In genomic region chr1:200890818-200891773, GRCh38 we compare ENCODE assay signal across 8 cellular contexts. TPM values are rescaled to one million over a fixed set of nuclear protein-coding genes. Genes with fewer than 3 reads are reported as not detected.
A peak's percentile ranks its signal among the peaks of the same experiment; 100 is the strongest.
DNase-seq lines count a peak whose midpoint lies in the region; ATAC-seq and TF ChIP-seq lines count a peak whose summit lies in the region.

No MANE protein-coding gene starts in this region.

- H3K4me1 Mint-ChIP-seq in activated T-cell treated with anti-CD3 and anti-CD28 coated beads, Interleukin-2, amount 50 U/mL, for 72 hours (ENCODE audit: low read depth): peaks cover 47% of the 10 kb centered on the region

- H3K4me3 Mint-ChIP-seq in activated T-cell treated with anti-CD3 and anti-CD28 coated beads, Interleukin-2, amount 50 U/mL, for 72 hours: peak overlapping the region; percentile 27 to 29

- peaks cover 0 to 72% (median 45%) of the 10 kb centered on the region in 7 donors for H3K27me3 ChIP-seq in heart right ventricle
- peaks cover 0 to 32% (median 19%) of the 10 kb centered on the region in 3 donors for H3K27me3 ChIP-seq in psoas muscle (ENCODE audit: insufficient read depth in 3 of 3, low read length in 2 of 3)

- TF ChIP-seq CTCF in LNCaP clone FGC (IDR thresholded peaks at IDR 0.05; ENCODE audit: control insufficient read depth, extremely low read depth, insufficient read depth) (peak; percentile 40), heart right ventricle (IDR thresholded peaks at IDR 0.05) (peak in 5 of 9 donors; percentile 12 to 39 (median 31)), psoas muscle (IDR thresholded peaks at IDR 0.05) (no peak)

- peaks cover 84% of the 10 kb centered on the region for H3K27me3 Mint-ChIP-seq in activated T-cell treated with anti-CD3 and anti-CD28 coated beads, Interleukin-2, amount 50 U/mL, for 72 hours (ENCODE audit: low read depth)

- H3K9me3 ChIP-seq in heart right ventricle (no peaks in the 10 kb centered on the region), psoas muscle (no peaks in the 10 kb centered on the region)

- H3K36me3 Mint-ChIP-seq in activated T-cell treated with anti-CD3 and anti-CD28 coated beads, Interleukin-2, amount 50 U/mL, for 72 hours (ENCODE audit: insufficient read depth in 2 of 2): no peaks in the 10 kb centered on the region

- H3K4me3 ChIP-seq in LNCaP clone FGC (ENCODE audit: low read depth, low read length) (peak overlapping the region; percentile 40), heart right ventricle (peak overlapping the region; percentile 1 to 59 (median 50)), psoas muscle (peak overlapping the region; percentile 58)

- H3K27ac ChIP-seq in heart right ventricle (peak overlapping the region in 1 of 10 donors; percentile 8), psoas muscle (no peak overlapping the region)

- DNase-seq in Right ventricle myocardium inferior (ENCODE audit: missing footprints): peak; percentile 79
- DNase-seq in cardiac septum (ENCODE audit: low spot score): no peak
- no peak for DNase-seq in LNCaP clone FGC (ENCODE audit: low read depth)
- no peak for DNase-seq in activated T-cell treated with anti-CD3 and anti-CD28 coated beads, Interleukin-2, amount 50 U/mL, for 72 hours
- DNase-seq in heart right ventricle: peak in 1 of 2 donors; percentile 11
- no peak for DNase-seq in psoas muscle

- 2 to 3% methylated on average over 71 to 72 of the region's 72 CpGs for WGBS in heart right ventricle, 2 donors
- 2 to 3% (median 3%) methylated on average over 60 to 72 of the region's 72 CpGs for WGBS in psoas muscle, 3 donors

- H3K36me3 ChIP-seq in heart right ventricle (no peaks in the 10 kb centered on the region), psoas muscle (ENCODE audit: insufficient read depth in 1 of 2, low read depth in 1 of 2) (no peaks in the 10 kb centered on the region)

- ATAC-seq in Right ventricle myocardium inferior (peak; percentile 36), heart right ventricle (peak; percentile 21 to 54 (median 39)), psoas muscle (peak; percentile 40 to 54 (median 53)), GM18868 (IDR thresholded peaks at IDR 0.05; ENCODE audit: unreplicated experiment) (no peak), HG03432 (IDR thresholded peaks at IDR 0.05; ENCODE audit: unreplicated experiment) (no peak)
- ATAC-seq in activated T-cell treated with anti-CD3 and anti-CD28 coated beads, Interleukin-2, amount 50 U/mL, for 72 hours (replicated peaks in 1 of 2): no peak

- H3K4me1 ChIP-seq in heart right ventricle (peaks cover 4 to 35% (median 13%) of the 10 kb centered on the region in 9 donors), psoas muscle (peaks cover 11% of the 10 kb centered on the region)

- H3K9me3 Mint-ChIP-seq in activated T-cell treated with anti-CD3 and anti-CD28 coated beads, Interleukin-2, amount 50 U/mL, for 72 hours: no peaks in the 10 kb centered on the region

- intact Hi-C loops in Right ventricle myocardium inferior (cut with DNase I): no loop called here
- intact Hi-C loops in cardiac septum (cut with DNase I): no loop called here
- intact Hi-C loops in heart right ventricle (cut with DNase I): no loop called here
- intact Hi-C loops in psoas muscle (cut with DNase I): loop anchor here in 1 of 2 donors (10.0 kb wide), 1 partner anchor 154 kb away; no protein-coding TSS in a partner anchor

- H3K27ac Mint-ChIP-seq in activated T-cell treated with anti-CD3 and anti-CD28 coated beads, Interleukin-2, amount 50 U/mL, for 72 hours: no peak overlapping the region

RNA-seq across cellular contexts. Expression of gene INAVA, which starts 3.6 kb away (rescaled TPM):
- total RNA-seq in Right ventricle myocardium inferior (not detected), cardiac septum (0.27 TPM), heart right ventricle (under 1 TPM in 3 of 10 donors, not detected in 7; 0.08 to 0.21 (median 0.11) TPM), psoas muscle (not detected)
- total RNA-seq in activated T-cell treated with anti-CD3 and anti-CD28 coated beads, Interleukin-2, amount 50 U/mL, for 72 hours: not detected
- polyA plus RNA-seq in heart right ventricle (under 1 TPM; 0.01 to 0.29 TPM), psoas muscle (under 1 TPM in 1 of 3 donors, not detected in 2; 0.04 TPM)

RNA-seq across cellular contexts. Expression of gene GPR25, which starts 18.3 kb away (rescaled TPM):
- total RNA-seq in Right ventricle myocardium inferior (not detected), cardiac septum (not detected), heart right ventricle (not detected), psoas muscle (not detected)
- not detected for total RNA-seq in activated T-cell treated with anti-CD3 and anti-CD28 coated beads, Interleukin-2, amount 50 U/mL, for 72 hours
- polyA plus RNA-seq in heart right ventricle (not detected), psoas muscle (not detected)

Comparison
In these comparisons a context has a peak if more than half of its experiments do, and no peak if none do; other contexts are left out.
1. ATAC-seq: peak in Right ventricle myocardium inferior (single experiment), heart right ventricle (8 of 8) and psoas muscle (4 of 4); none in activated T-cell treated with anti-CD3 and anti-CD28 coated beads, Interleukin-2, amount 50 U/mL, for 72 hours (0 of 2), GM18868 (single experiment) and HG03432 (single experiment).
2. Peak in every context shown above with its lines, with median percentiles within 50 percentile points of each other: H3K4me3 ChIP-seq.